Comparison of ENCODE assay signal across 17 cellular contexts in genomic region chr4:56229947-56230346, GRCh38.
"Had no signal": no experiment of that assay in that cellular context is flagged by ENCODE, and none has a peak within 500 bp of the region (broad histone marks: within the 10 kb centered on the region; RNA-seq: fewer than 3 reads in every experiment).

No MANE protein-coding gene starts in this region.

- H3K9me3 ChIP-seq: ascending aorta, mucosa of descending colon, neutrophil, thoracic aorta had no signal

- DNase-seq: activated CD4-positive, alpha-beta memory T cell treated with anti-CD3 and anti-CD28 coated beads for 36 hours; activated CD4-positive, CD25-positive, alpha-beta regulatory T cell treated with anti-CD3 and anti-CD28 coated beads, Interleukin-2, amount 50 U/mL, for 72 hours; activated T-cell treated with anti-CD3 and anti-CD28 coated beads, Interleukin-2, amount 50 U/mL, for 4 hours; glutamatergic neuron; immature natural killer cell; mucosa of descending colon; naive thymus-derived CD8-positive, alpha-beta T cell; posterior cingulate gyrus; stimulated activated CD4-positive, alpha-beta T cell treated with anti-CD3 and anti-CD28 coated beads, Interleukin-4, amount 100 ng/mL, for 4 hours; stomach had no signal

- H3K4me1 ChIP-seq: ascending aorta, right atrium auricular region, stomach had no signal

- ATAC-seq: activated T-cell treated with anti-CD3 and anti-CD28 coated beads, Interleukin-2, amount 50 U/mL, for 4 hours; esophagus mucosa; mucosa of descending colon; naive thymus-derived CD8-positive, alpha-beta T cell had no signal

- H3K27ac ChIP-seq: ascending aorta, neutrophil, right atrium auricular region, skin epidermis, stomach, thoracic aorta had no signal

- H3K36me3 ChIP-seq: ascending aorta, neutrophil, right atrium auricular region, stomach, thoracic aorta had no signal

- H3K27me3 ChIP-seq: ascending aorta, neutrophil, right atrium auricular region, stomach had no signal

- H3K4me3 Mint-ChIP-seq: activated CD4-positive, alpha-beta memory T cell treated with anti-CD3 and anti-CD28 coated beads for 36 hours; activated T-cell treated with anti-CD3 and anti-CD28 coated beads, Interleukin-2, amount 50 U/mL, for 4 hours; immature natural killer cell; naive thymus-derived CD8-positive, alpha-beta T cell had no signal

- H3K4me1 Mint-ChIP-seq: immature natural killer cell had no signal

- H3K4me3 ChIP-seq: ascending aorta, lung, mucosa of descending colon, right atrium auricular region, skin epidermis, stomach, thoracic aorta had no signal

- H3K27ac Mint-ChIP-seq: activated CD4-positive, alpha-beta memory T cell treated with anti-CD3 and anti-CD28 coated beads for 36 hours; immature natural killer cell; naive thymus-derived CD8-positive, alpha-beta T cell had no signal

- H3K36me3 Mint-ChIP-seq: activated CD4-positive, alpha-beta memory T cell treated with anti-CD3 and anti-CD28 coated beads for 36 hours; immature natural killer cell had no signal
